In genomic region chr19:17337675-17338439, GRCh38 we compare ENCODE assay signal across 6 cellular contexts. TPM values are rescaled to one million over a fixed set of nuclear protein-coding genes. Genes with fewer than 3 reads are reported as not detected.
DNase-seq lines count a peak whose midpoint lies in the region; ATAC-seq, FAIRE-seq and TF ChIP-seq lines count a peak whose summit lies in the region.

No MANE protein-coding gene starts in this region.

- peak overlapping the region; percentile 52 to 99 for H3K4me3 ChIP-seq in CD4-positive, alpha-beta memory T cell (ENCODE audit: low read length in 2 of 2)
- H3K4me3 ChIP-seq in Loucy (ENCODE audit: low read length, poor library complexity, severe bottlenecking): peak overlapping the region; percentile 87
- H3K4me3 ChIP-seq in pancreas: peak overlapping the region; percentile 33 to 77 (median 71)

- peak in 1 of 5 donors; percentile 33 for DNase-seq in CD4-positive, alpha-beta memory T cell
- DNase-seq in central memory CD8-positive, alpha-beta T cell (ENCODE audit: low spot score in 2 of 2): no peak
- DNase-seq in pancreas: peak in 2 of 6 donors; percentile 67 to 81
- no peak for DNase-seq in stimulated activated naive CD4-positive, alpha-beta T cell treated with Interleukin-2 at 50 U/mL for 16 hours (lab: John Stamatoyannopoulos, UW)
- no peak for DNase-seq in GM12891 (ENCODE audit: insufficient read length, low spot score)

- H3K27ac ChIP-seq in CD4-positive, alpha-beta memory T cell (ENCODE audit: low read depth, low read length): peak overlapping the region; percentile 84
- peak overlapping the region in 2 of 4 donors; percentile 89 to 91 for H3K27ac ChIP-seq in pancreas

- no peaks in the 10 kb centered on the region for H3K9me2 ChIP-seq in Loucy (replicated peaks; ENCODE audit: low read depth, low read length)

- H3F3A ChIP-seq in Loucy (ENCODE audit: low read depth): peaks cover 6% of the 10 kb centered on the region; the same call in 1 of the 2 replicates

- peak overlapping the region; percentile 90 to 98 (median 94) for H3K4me3 Mint-ChIP-seq in CD4-positive, alpha-beta memory T cell
- peak overlapping the region; percentile 81 for H3K4me3 Mint-ChIP-seq in central memory CD8-positive, alpha-beta T cell

- CTCF ChIA-PET in CD4-positive, alpha-beta memory T cell (lab: Charles Lee; ENCODE audit: partially characterized antibody): no interaction called here

- peak overlapping the region; percentile 94 for H2AFZ ChIP-seq in Loucy (ENCODE audit: low read length)

- no peak for FAIRE-seq in pancreas (lab: Jason Lieb, UNC)
- no peak for FAIRE-seq in GM12891 (lab: Jason Lieb, UNC)

- TF ChIP-seq CTCF in Loucy (conservative IDR thresholded peaks at IDR 0.05; ENCODE audit: low read length): no peak
- TF ChIP-seq CTCF in pancreas (IDR thresholded peaks at IDR 0.05): no peak

- intact Hi-C loops in CD4-positive, alpha-beta memory T cell (cut with micrococcal nuclease): loop anchor here (1.0 to 5.0 kb wide), 8 partner anchors 8 to 263 kb away; partner anchors contain the start of genes BABAM1, BST2, DDA1 and HAUS8
- intact Hi-C loops in pancreas (cut with DNase I): no loop called here

- POLR2A ChIA-PET in CD4-positive, alpha-beta memory T cell (lab: Charles Lee; ENCODE audit: partially characterized antibody): interaction anchor here (1.2 to 5.7 kb wide), 5 partner anchors 10 to 381 kb away, joined by 3 to 64 read pairs (median 5); partner anchors contain the start of genes ABHD8, DDA1, MAP1S and MRPL34

- H3K4me1 Mint-ChIP-seq in CD4-positive, alpha-beta memory T cell: peaks cover 15 to 48% (median 31%) of the 10 kb centered on the region in 4 donors
- H3K4me1 Mint-ChIP-seq in central memory CD8-positive, alpha-beta T cell: peaks cover 33% of the 10 kb centered on the region

- peaks cover 0 to 1% (median 0%) of the 10 kb centered on the region in 8 donors for H3K9me3 Mint-ChIP-seq in CD4-positive, alpha-beta memory T cell
- no peaks in the 10 kb centered on the region for H3K9me3 Mint-ChIP-seq in central memory CD8-positive, alpha-beta T cell

- no peaks in the 10 kb centered on the region for H3K9me3 ChIP-seq in CD4-positive, alpha-beta memory T cell (ENCODE audit: control insufficient read depth in 1 of 2, low read length in 2 of 2)
- H3K9me3 ChIP-seq in Loucy (ENCODE audit: insufficient read depth, low read depth, low read length) (no peaks in the 10 kb centered on the region), pancreas (no peaks in the 10 kb centered on the region)

- peaks cover 6% of the 10 kb centered on the region for H4K20me1 ChIP-seq in Loucy (ENCODE audit: insufficient read depth, low read length, poor library complexity, severe bottlenecking)

- no peaks in the 10 kb centered on the region for H3K36me3 ChIP-seq in CD4-positive, alpha-beta memory T cell (ENCODE audit: insufficient read depth, low read length)
- H3K36me3 ChIP-seq in Loucy (ENCODE audit: insufficient read depth, low read length) (0 out of 2 replicates have a peak, but pooled peaks cover 3% of the 10 kb centered on the region), pancreas (no peaks in the 10 kb centered on the region)

- WGBS in pancreas, 2 donors: 9 to 11% methylated on average over 50 to 52 of the region's 52 CpGs

- no peaks in the 10 kb centered on the region for H3K27me3 ChIP-seq in CD4-positive, alpha-beta memory T cell (ENCODE audit: insufficient read depth, low read length)
- H3K27me3 ChIP-seq in Loucy (ENCODE audit: insufficient read depth, low read length, poor library complexity, severe bottlenecking) (no peaks in the 10 kb centered on the region), pancreas (no peaks in the 10 kb centered on the region)

- H3K4me1 ChIP-seq in CD4-positive, alpha-beta memory T cell (ENCODE audit: insufficient read depth, low read length): peaks cover 42% of the 10 kb centered on the region
- H3K4me1 ChIP-seq in Loucy (ENCODE audit: insufficient read depth, low read length, poor library complexity, severe bottlenecking): peaks cover 27% of the 10 kb centered on the region
- peaks cover 0 to 16% (median 15%) of the 10 kb centered on the region in 3 donors for H3K4me1 ChIP-seq in pancreas

- peak; percentile 13 for ATAC-seq in central memory CD8-positive, alpha-beta T cell (replicated peaks; ENCODE audit: extremely low read depth, poor library complexity, severe bottlenecking)
- ATAC-seq in pancreas: no peak

- peaks cover 0 to 14% of the 10 kb centered on the region in 2 donors for H3K36me3 Mint-ChIP-seq in CD4-positive, alpha-beta memory T cell
- peaks cover 9% of the 10 kb centered on the region for H3K36me3 Mint-ChIP-seq in central memory CD8-positive, alpha-beta T cell (ENCODE audit: insufficient read depth)

- peaks cover 19% of the 10 kb centered on the region; the same call in 1 of the 2 replicates for H3K79me2 ChIP-seq in Loucy (ENCODE audit: insufficient read depth, low read length)

- no peaks in the 10 kb centered on the region for H3K27me3 Mint-ChIP-seq in CD4-positive, alpha-beta memory T cell
- H3K27me3 Mint-ChIP-seq in central memory CD8-positive, alpha-beta T cell: no peaks in the 10 kb centered on the region

- peak overlapping the region; percentile 85 for H3K9ac ChIP-seq in Loucy (ENCODE audit: low read depth, low read length, poor library complexity, severe bottlenecking)

- H3K4me2 ChIP-seq in Loucy (ENCODE audit: low read depth, low read length, poor library complexity, severe bottlenecking): peak overlapping the region; percentile 64

- TF ChIP-seq POLR2A in GM12891 (IDR thresholded peaks at IDR 0.05; ENCODE audit: low read depth, low read length): no peak; the same call in 1 of the 2 replicates

- H3K27ac Mint-ChIP-seq in CD4-positive, alpha-beta memory T cell: peak overlapping the region; percentile 90 to 99 (median 97)
- peak overlapping the region; percentile 72 for H3K27ac Mint-ChIP-seq in central memory CD8-positive, alpha-beta T cell (ENCODE audit: low read depth)

TF ChIP-seq in GM12891, 5 proteins besides CTCF, POLR2A, EP300 and RAD21:
- TF ChIP-seq TAF1 (IDR thresholded peaks at IDR 0.05; ENCODE audit: low read depth, low read length): no peak
- TF ChIP-seq SPI1 (IDR thresholded peaks at IDR 0.05; ENCODE audit: low read depth, low read length): no peak
- no peak for TF ChIP-seq POU2F2 (IDR thresholded peaks at IDR 0.05; ENCODE audit: low read depth, low read length)
- no peak for TF ChIP-seq PAX5 (IDR thresholded peaks at IDR 0.05; ENCODE audit: insufficient read depth, low read length, severe bottlenecking)
- TF ChIP-seq POLR2AphosphoS5 (IDR thresholded peaks at IDR 0.05; ENCODE audit: low read depth, low read length): no peak

RNA-seq across cellular contexts. Expression of gene GTPBP3, which starts 0.5 kb away (rescaled TPM):
- total RNA-seq in CD4-positive, alpha-beta memory T cell: 10 to 100 TPM; 53.7 to 58.4 TPM
- 10 to 100 TPM in 1 of 2 donors, 1 to 10 TPM in 1; 6.4 to 12.7 TPM for polyA plus RNA-seq in CD4-positive, alpha-beta memory T cell
- 10 to 100 TPM in 3 of 6 donors, 1 to 10 TPM in 3; 9.1 to 15.2 (median 11.2) TPM for total RNA-seq in pancreas
- 10 to 100 TPM; 17.9 to 28.2 TPM for polyA plus RNA-seq in pancreas
- 11.2 TPM for polyA plus RNA-seq in GM12891 (2012; ENCODE audit: low read depth, missing spikeins)

RNA-seq across cellular contexts. Expression of gene ANO8, which starts 3.2 kb away (rescaled TPM):
- 10 to 100 TPM; 17.7 to 21.5 TPM for total RNA-seq in CD4-positive, alpha-beta memory T cell
- polyA plus RNA-seq in CD4-positive, alpha-beta memory T cell: under 1 TPM in 1 of 2 donors, not detected in 1; 0.11 TPM
- total RNA-seq in pancreas: 10 to 100 TPM in 1 of 6 donors, 1 to 10 TPM in 5; 4.9 to 10.2 (median 5.4) TPM
- polyA plus RNA-seq in pancreas: 10 to 100 TPM in 1 of 2 donors, 1 to 10 TPM in 1; 7.1 to 19.0 TPM
- 1.3 TPM for polyA plus RNA-seq in GM12891 (2012; ENCODE audit: low read depth, missing spikeins)

RNA-seq across cellular contexts. Expression of gene DDA1, which starts 28.5 kb away (rescaled TPM):
- 10 to 100 TPM; 36.4 to 42.6 TPM for total RNA-seq in CD4-positive, alpha-beta memory T cell
- 10 to 100 TPM; 31.6 to 42.6 TPM for polyA plus RNA-seq in CD4-positive, alpha-beta memory T cell
- total RNA-seq in pancreas: 10 to 100 TPM in 3 of 6 donors, 1 to 10 TPM in 3; 6.1 to 12.4 (median 9.3) TPM
- 10 to 100 TPM; 21.4 to 25.4 TPM for polyA plus RNA-seq in pancreas
- 75.3 TPM for polyA plus RNA-seq in GM12891 (2012; ENCODE audit: low read depth, missing spikeins)

RNA-seq across cellular contexts. Expression of gene MRPL34, which starts 32.2 kb away (rescaled TPM):
- 10 to 100 TPM; 69.4 to 74.1 TPM for total RNA-seq in CD4-positive, alpha-beta memory T cell
- polyA plus RNA-seq in CD4-positive, alpha-beta memory T cell: 100 to 1,000 TPM; 231 to 250 TPM
- total RNA-seq in pancreas: 10 to 100 TPM; 32.4 to 41.9 (median 37.1) TPM
- polyA plus RNA-seq in pancreas: 10 to 100 TPM; 42.9 to 78.1 TPM
- polyA plus RNA-seq in GM12891 (2012; ENCODE audit: low read depth, missing spikeins): 75.1 TPM

RNA-seq across cellular contexts. Expression of gene ABHD8, which starts 34.6 kb away (rescaled TPM):
- total RNA-seq in CD4-positive, alpha-beta memory T cell: 10 to 100 TPM in 1 of 2 experiments, 1 to 10 TPM in 1; 9.3 to 10.1 TPM
- polyA plus RNA-seq in CD4-positive, alpha-beta memory T cell: 1 to 10 TPM; 6.0 to 7.9 TPM
- 1 to 10 TPM; 5.2 to 8.6 (median 6.0) TPM for total RNA-seq in pancreas
- polyA plus RNA-seq in pancreas: 1 to 10 TPM; 8.5 TPM
- polyA plus RNA-seq in GM12891 (2012; ENCODE audit: low read depth, missing spikeins): 9.2 TPM
